1 cellular context compared by ENCODE assay signal in genomic region chr3:57397175-57398026, GRCh38.
TF ChIP-seq lines count a peak whose summit lies in the region.

No MANE protein-coding gene starts in this region.

TF ChIP-seq in endothelial cell of umbilical vein, 7 proteins besides CTCF, POLR2A, EP300 and RAD21 (continued from another document):
- TF ChIP-seq EZH2 (IDR thresholded peaks at IDR 0.05; ENCODE audit: borderline replicate concordance, low read depth, low read length, severe bottlenecking) (no peak), FOS (IDR thresholded peaks at IDR 0.05; ENCODE audit: borderline replicate concordance, insufficient read depth, low read length) (no peak), POLR2AphosphoS5 (IDR thresholded peaks at IDR 0.05; ENCODE audit: insufficient read depth, low read depth, low read length) (no peak)
